Comparison of ENCODE assay signal across 1 cellular context in the genomic region with DNA sequence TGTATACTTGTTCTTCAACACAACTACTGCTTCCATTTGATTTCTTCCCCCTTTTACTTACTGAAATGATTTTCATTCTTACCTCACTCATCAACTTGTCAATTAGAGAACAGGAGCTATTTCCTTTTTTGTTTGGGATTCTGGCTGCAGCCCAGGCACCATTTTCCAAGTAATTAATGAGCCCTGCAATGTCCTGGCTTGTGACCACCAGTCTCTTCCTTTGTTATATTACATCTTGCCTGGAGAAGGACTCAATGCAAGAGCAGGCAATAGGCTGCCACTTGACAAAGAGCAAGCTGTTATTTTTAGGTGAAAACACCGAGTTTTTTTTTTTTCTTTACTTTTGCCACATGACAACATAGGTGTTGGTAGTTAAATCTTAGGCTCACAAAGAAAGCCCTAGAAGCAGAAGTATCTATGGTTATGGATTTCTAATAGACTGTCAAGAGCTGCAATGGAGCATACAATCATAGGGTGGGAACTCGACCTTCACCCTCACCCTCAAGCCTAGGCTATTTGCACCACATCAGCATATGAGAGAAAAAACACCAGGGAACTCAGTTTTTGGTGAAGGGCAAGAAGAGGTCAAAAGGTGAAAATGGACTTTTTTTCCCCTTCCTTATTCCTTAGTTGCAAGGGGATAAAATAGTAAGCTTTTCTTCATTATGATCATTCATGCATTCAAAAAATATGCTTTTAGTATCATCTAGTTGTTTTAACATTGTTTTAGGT.
TF ChIP-seq lines count a peak whose summit lies in the region.

No MANE protein-coding gene starts in this region.

TF ChIP-seq in H1, 55 proteins besides CTCF, POLR2A, EP300 and RAD21:
- TF ChIP-seq MAFK (IDR thresholded peaks at IDR 0.05; ENCODE audit: low read depth, low read length) (no peak), RXRA (IDR thresholded peaks at IDR 0.05; ENCODE audit: insufficient read depth, low read depth, low read length) (0 out of 2 replicates have a peak, but pooled peaks have one; percentile 55)
